Comparison of ENCODE assay signal across 7 cellular contexts in genomic region chr10:35563266-35563891, GRCh38. TPM values are rescaled to one million over a fixed set of nuclear protein-coding genes. Genes with fewer than 3 reads are reported as not detected.
DNase-seq lines count a peak whose midpoint lies in the region; ATAC-seq and TF ChIP-seq lines count a peak whose summit lies in the region.

No MANE protein-coding gene starts in this region.

- ATAC-seq in HG02852 (IDR thresholded peaks at IDR 0.05; ENCODE audit: unreplicated experiment) = peak; percentile 66
- ATAC-seq in esophagus mucosa = peak; percentile 76
- peak in 1 of 2 donors; percentile 47 for ATAC-seq in naive thymus-derived CD8-positive, alpha-beta T cell

- H3K27ac Mint-ChIP-seq in activated CD4-positive, alpha-beta memory T cell treated with anti-CD3 and anti-CD28 coated beads, Interleukin-2, amount 10 ng/mL, durations not matched to agents 7 days and 5 days = no peak overlapping the region
- H3K27ac Mint-ChIP-seq in naive thymus-derived CD8-positive, alpha-beta T cell = peak overlapping the region in 2 of 10 donors; percentile 68 to 85
- H3K27ac Mint-ChIP-seq in type B pancreatic cell = no peak overlapping the region

- peak; percentile 64 to 82 for DNase-seq in NCI-H524 (lab: John Stamatoyannopoulos, UW)
- peak; percentile 45 for DNase-seq in activated CD4-positive, alpha-beta memory T cell treated with anti-CD3 and anti-CD28 coated beads, Interleukin-2, amount 10 ng/mL, durations not matched to agents 7 days and 5 days
- DNase-seq in naive thymus-derived CD8-positive, alpha-beta T cell = peak in 8 of 10 donors; percentile 4 to 43 (median 28)
- no peak for DNase-seq in type B pancreatic cell (ENCODE audit: extremely low spot score, unreplicated experiment)

- H3K4me1 Mint-ChIP-seq in activated CD4-positive, alpha-beta memory T cell treated with anti-CD3 and anti-CD28 coated beads, Interleukin-2, amount 10 ng/mL, durations not matched to agents 7 days and 5 days = peaks cover 5% of the 10 kb centered on the region
- H3K4me1 Mint-ChIP-seq in naive thymus-derived CD8-positive, alpha-beta T cell = peaks cover 11 to 18% (median 13%) of the 10 kb centered on the region in 4 donors
- peaks cover 3% of the 10 kb centered on the region for H3K4me1 Mint-ChIP-seq in type B pancreatic cell (ENCODE audit: unreplicated experiment)

- H3K4me3 Mint-ChIP-seq in activated CD4-positive, alpha-beta memory T cell treated with anti-CD3 and anti-CD28 coated beads, Interleukin-2, amount 10 ng/mL, durations not matched to agents 7 days and 5 days = no peak overlapping the region
- H3K4me3 Mint-ChIP-seq in naive thymus-derived CD8-positive, alpha-beta T cell = no peak overlapping the region
- no peak overlapping the region for H3K4me3 Mint-ChIP-seq in type B pancreatic cell

- CTCF ChIA-PET in activated CD4-positive, alpha-beta memory T cell treated with anti-CD3 and anti-CD28 coated beads, Interleukin-2, amount 10 ng/mL, durations not matched to agents 7 days and 5 days (lab: Charles Lee) = interaction anchor here (0.7 to 2.2 kb wide), 18 partner anchors 9 to 828 kb away, joined by 3 to 16 read pairs (median 4); partner anchors contain the start of gene CREM

- peaks cover 5% of the 10 kb centered on the region for H3K36me3 Mint-ChIP-seq in activated CD4-positive, alpha-beta memory T cell treated with anti-CD3 and anti-CD28 coated beads, Interleukin-2, amount 10 ng/mL, durations not matched to agents 7 days and 5 days (ENCODE audit: low read depth)
- peaks cover 10 to 54% (median 25%) of the 10 kb centered on the region in 3 donors for H3K36me3 Mint-ChIP-seq in naive thymus-derived CD8-positive, alpha-beta T cell
- H3K36me3 Mint-ChIP-seq in type B pancreatic cell = peaks cover 35% of the 10 kb centered on the region

- H3K27me3 Mint-ChIP-seq in activated CD4-positive, alpha-beta memory T cell treated with anti-CD3 and anti-CD28 coated beads, Interleukin-2, amount 10 ng/mL, durations not matched to agents 7 days and 5 days = no peaks in the 10 kb centered on the region
- H3K27me3 Mint-ChIP-seq in naive thymus-derived CD8-positive, alpha-beta T cell = no peaks in the 10 kb centered on the region
- no peaks in the 10 kb centered on the region for H3K27me3 Mint-ChIP-seq in type B pancreatic cell

- POLR2A ChIA-PET in activated CD4-positive, alpha-beta memory T cell treated with anti-CD3 and anti-CD28 coated beads, Interleukin-2, amount 10 ng/mL, durations not matched to agents 7 days and 5 days (lab: Charles Lee) = interaction anchor here (0.6 kb wide), 1 partner anchor 443 kb away, joined by 3 read pairs; no protein-coding TSS in a partner anchor
- POLR2A ChIA-PET in naive thymus-derived CD8-positive, alpha-beta T cell (lab: Charles Lee) = no interaction called here

- no peaks in the 10 kb centered on the region for H3K9me3 Mint-ChIP-seq in activated CD4-positive, alpha-beta memory T cell treated with anti-CD3 and anti-CD28 coated beads, Interleukin-2, amount 10 ng/mL, durations not matched to agents 7 days and 5 days
- H3K9me3 Mint-ChIP-seq in naive thymus-derived CD8-positive, alpha-beta T cell = no peaks in the 10 kb centered on the region
- no peaks in the 10 kb centered on the region for H3K9me3 Mint-ChIP-seq in type B pancreatic cell

- TF ChIP-seq CTCF in GM12801 (IDR thresholded peaks at IDR 0.05; ENCODE audit: extremely low read depth, insufficient read length) (peak; percentile 98), type B pancreatic cell (conservative IDR thresholded peaks at IDR 0.05) (peak; percentile 99)

RNA-seq across cellular contexts. Expression of gene GJD4, which starts 41.8 kb away (rescaled TPM):
- not detected for total RNA-seq in activated CD4-positive, alpha-beta memory T cell treated with anti-CD3 and anti-CD28 coated beads, Interleukin-2, amount 10 ng/mL, durations not matched to agents 7 days and 5 days
- not detected for total RNA-seq in esophagus mucosa
- not detected for total RNA-seq in naive thymus-derived CD8-positive, alpha-beta T cell
- polyA plus RNA-seq in naive thymus-derived CD8-positive, alpha-beta T cell = not detected
- 0.17 TPM in 1 of 2 replicates, not detected in the other for total RNA-seq in type B pancreatic cell (ENCODE audit: low replicate concordance)
